Comparison of ENCODE assay signal across 31 cellular contexts in genomic region chr5:36904677-36905076, GRCh38. TPM values are rescaled to one million over a fixed set of nuclear protein-coding genes. Genes with fewer than 3 reads are reported as not detected.
DNase-seq lines count a peak whose midpoint lies in the region; ATAC-seq, FAIRE-seq and TF ChIP-seq lines count a peak whose summit lies in the region.
"Had no signal": no experiment of that assay in that cellular context is flagged by ENCODE, and none has a peak within 500 bp of the region (broad histone marks: within the 10 kb centered on the region; RNA-seq: fewer than 3 reads in every experiment).

No MANE protein-coding gene starts in this region.

- H3K36me3 ChIP-seq in esophagus squamous epithelium = no peaks in the 10 kb centered on the region
- H3K36me3 ChIP-seq: colonic mucosa, sigmoid colon, tibial artery had no signal

- TF ChIP-seq CTCF in esophagus squamous epithelium (IDR thresholded peaks at IDR 0.05) = no peak

- peak overlapping the region; percentile 4 for H3K27ac Mint-ChIP-seq in activated naive CD8-positive, alpha-beta T cell
- H3K27ac Mint-ChIP-seq in activated naive CD8-positive, alpha-beta T cell treated with anti-CD3 and anti-CD28 coated beads for 36 hours = no peak overlapping the region
- no peak overlapping the region for H3K27ac Mint-ChIP-seq in activated T-helper 17 cell treated with anti-CD3 and anti-CD28 coated beads, Interleukin-2, amount 50 U/mL, for 72 hours
- no peak overlapping the region for H3K27ac Mint-ChIP-seq in natural killer cell treated with Interleukin-12 subunit alpha and Interleukin-12 subunit beta and Interleukin-15 and Interleukin-18, amount 100 ng/mL, for 72 hours
- H3K27ac Mint-ChIP-seq: activated naive CD4-positive, alpha-beta T cell treated with anti-CD3 and anti-CD28 coated beads for 36 hours; activated T-cell treated with anti-CD3 and anti-CD28 coated beads, Interleukin-2, amount 50 U/mL, for 24 hours; progenitor cell of endocrine pancreas; T-helper 2 cell treated with Interferon-gamma antibody and Interleukin-4, amounts not matched to agents 5 μg/mL and 100 μg/mL, for 36 hours had no signal

- no peak for TF ChIP-seq POLR2A in H54 (IDR thresholded peaks at IDR 0.05; ENCODE audit: low read depth, low read length)
- no peak for TF ChIP-seq POLR2A in esophagus squamous epithelium (IDR thresholded peaks at IDR 0.05)

- peaks cover 11% of the 10 kb centered on the region for H3K9me3 Mint-ChIP-seq in activated naive CD8-positive, alpha-beta T cell (ENCODE audit: low read depth)
- peaks cover 16% of the 10 kb centered on the region for H3K9me3 Mint-ChIP-seq in activated naive CD8-positive, alpha-beta T cell treated with anti-CD3 and anti-CD28 coated beads for 36 hours
- no peaks in the 10 kb centered on the region for H3K9me3 Mint-ChIP-seq in activated T-helper 17 cell treated with anti-CD3 and anti-CD28 coated beads, Interleukin-2, amount 50 U/mL, for 72 hours
- H3K9me3 Mint-ChIP-seq in natural killer cell treated with Interleukin-12 subunit alpha and Interleukin-12 subunit beta and Interleukin-15 and Interleukin-18, amount 100 ng/mL, for 72 hours = peaks cover 5% of the 10 kb centered on the region

- 85 to 91% methylated on average over 2 of the region's 2 CpGs for WGBS in esophagus squamous epithelium, 2 donors

- FAIRE-seq in H54 (lab: Jason Lieb, UNC) = peak; percentile 74
- FAIRE-seq: A549, islet of Langerhans had no signal

- H3K4me3 Mint-ChIP-seq in activated naive CD8-positive, alpha-beta T cell = peak overlapping the region; percentile 3
- H3K4me3 Mint-ChIP-seq in activated naive CD8-positive, alpha-beta T cell treated with anti-CD3 and anti-CD28 coated beads for 36 hours = no peak overlapping the region
- no peak overlapping the region for H3K4me3 Mint-ChIP-seq in activated T-helper 17 cell treated with anti-CD3 and anti-CD28 coated beads, Interleukin-2, amount 50 U/mL, for 72 hours
- peak overlapping the region; percentile 15 for H3K4me3 Mint-ChIP-seq in natural killer cell treated with Interleukin-12 subunit alpha and Interleukin-12 subunit beta and Interleukin-15 and Interleukin-18, amount 100 ng/mL, for 72 hours
- H3K4me3 Mint-ChIP-seq: activated naive CD4-positive, alpha-beta T cell treated with anti-CD3 and anti-CD28 coated beads for 36 hours; activated T-cell treated with anti-CD3 and anti-CD28 coated beads, Interleukin-2, amount 50 U/mL, for 24 hours; T-helper 2 cell treated with Interferon-gamma antibody and Interleukin-4, amounts not matched to agents 5 μg/mL and 100 μg/mL, for 36 hours had no signal

- H3K27me3 ChIP-seq in esophagus squamous epithelium = no peaks in the 10 kb centered on the region
- H3K27me3 ChIP-seq: colonic mucosa, sigmoid colon, tibial artery had no signal

- intact Hi-C loops in esophagus squamous epithelium (cut with DNase I) = no loop called here

- no peaks in the 10 kb centered on the region for H3K27me3 Mint-ChIP-seq in activated naive CD8-positive, alpha-beta T cell
- H3K27me3 Mint-ChIP-seq in activated naive CD8-positive, alpha-beta T cell treated with anti-CD3 and anti-CD28 coated beads for 36 hours = no peaks in the 10 kb centered on the region
- H3K27me3 Mint-ChIP-seq in activated T-helper 17 cell treated with anti-CD3 and anti-CD28 coated beads, Interleukin-2, amount 50 U/mL, for 72 hours = no peaks in the 10 kb centered on the region
- H3K27me3 Mint-ChIP-seq in natural killer cell treated with Interleukin-12 subunit alpha and Interleukin-12 subunit beta and Interleukin-15 and Interleukin-18, amount 100 ng/mL, for 72 hours = no peaks in the 10 kb centered on the region
- H3K27me3 Mint-ChIP-seq: activated T-cell treated with anti-CD3 and anti-CD28 coated beads, Interleukin-2, amount 50 U/mL, for 24 hours; progenitor cell of endocrine pancreas had no signal

- peaks cover 77% of the 10 kb centered on the region for H3K4me1 Mint-ChIP-seq in activated naive CD8-positive, alpha-beta T cell (ENCODE audit: low read depth)
- H3K4me1 Mint-ChIP-seq in activated naive CD8-positive, alpha-beta T cell treated with anti-CD3 and anti-CD28 coated beads for 36 hours = peaks cover 47% of the 10 kb centered on the region
- peaks cover 38% of the 10 kb centered on the region for H3K4me1 Mint-ChIP-seq in activated T-helper 17 cell treated with anti-CD3 and anti-CD28 coated beads, Interleukin-2, amount 50 U/mL, for 72 hours
- H3K4me1 Mint-ChIP-seq in natural killer cell treated with Interleukin-12 subunit alpha and Interleukin-12 subunit beta and Interleukin-15 and Interleukin-18, amount 100 ng/mL, for 72 hours (ENCODE audit: low read depth in 2 of 2) = peaks cover 47 to 52% of the 10 kb centered on the region in 2 donors

- H3K27ac ChIP-seq in esophagus squamous epithelium = no peak overlapping the region
- H3K27ac ChIP-seq: A549, colonic mucosa, HL-60, KMS-11, sigmoid colon, tibial artery had no signal

- ATAC-seq in activated T-helper 17 cell treated with anti-CD3 and anti-CD28 coated beads, Interleukin-2, amount 50 U/mL, for 72 hours (replicated peaks) = peak; percentile 58
- no peak for ATAC-seq in natural killer cell treated with Interleukin-12 subunit alpha and Interleukin-12 subunit beta and Interleukin-15 and Interleukin-18, amount 100 ng/mL, for 72 hours
- ATAC-seq: A549, left lobe of liver had no signal

- H3K4me1 ChIP-seq in esophagus squamous epithelium = peaks cover 0 to 54% (median 4%) of the 10 kb centered on the region in 3 donors
- H3K4me1 ChIP-seq: colonic mucosa had no signal

- H3K36me3 Mint-ChIP-seq in activated naive CD8-positive, alpha-beta T cell = peaks cover 9% of the 10 kb centered on the region
- H3K36me3 Mint-ChIP-seq in activated naive CD8-positive, alpha-beta T cell treated with anti-CD3 and anti-CD28 coated beads for 36 hours = peaks cover 34% of the 10 kb centered on the region
- no peaks in the 10 kb centered on the region for H3K36me3 Mint-ChIP-seq in activated T-helper 17 cell treated with anti-CD3 and anti-CD28 coated beads, Interleukin-2, amount 50 U/mL, for 72 hours (ENCODE audit: low read depth)
- peaks cover 7% of the 10 kb centered on the region for H3K36me3 Mint-ChIP-seq in natural killer cell treated with Interleukin-12 subunit alpha and Interleukin-12 subunit beta and Interleukin-15 and Interleukin-18, amount 100 ng/mL, for 72 hours

- H3K4me3 ChIP-seq in esophagus squamous epithelium = no peak overlapping the region
- H3K4me3 ChIP-seq: A549, colonic mucosa, sigmoid colon, tibial artery had no signal

- no peaks in the 10 kb centered on the region for H3K9me3 ChIP-seq in esophagus squamous epithelium
- H3K9me3 ChIP-seq: colonic mucosa, sigmoid colon, tibial artery had no signal

- DNase-seq in activated naive CD8-positive, alpha-beta T cell treated with anti-CD3 and anti-CD28 coated beads for 36 hours = no peak
- DNase-seq in H54 (ENCODE audit: insufficient read length, low spot score) = no peak
- DNase-seq in natural killer cell treated with Interleukin-12 subunit alpha and Interleukin-12 subunit beta and Interleukin-15 and Interleukin-18, amount 100 ng/mL, for 72 hours (ENCODE audit: low spot score) = no peak
- DNase-seq in DMS153 (lab: John Stamatoyannopoulos, UW) = no peak
- DNase-seq in esophagus squamous epithelium (lab: John Stamatoyannopoulos, UW) = no peak
- DNase-seq in NCI-H1092 (lab: John Stamatoyannopoulos, UW) = no peak
- DNase-seq: activated CD8-positive, alpha-beta memory T cell treated with anti-CD3 and anti-CD28 coated beads for 24 hours; activated naive CD4-positive, alpha-beta T cell treated with anti-CD3 and anti-CD28 coated beads for 36 hours; activated T-cell treated with anti-CD3 and anti-CD28 coated beads, Interleukin-2, amount 50 U/mL, for 24 hours; aorta; colonic mucosa; DMS 273 treated with DMSO at 0.1 percent for 48 hours; effector CD4-positive, alpha-beta T cell; mesenchymal stem cell; MV-4-11; NCI-H146; NCI-H345; Right ventricle myocardium superior; sigmoid colon; stimulated activated CD4-positive, alpha-beta T cell treated with anti-CD3 and anti-CD28 coated beads, Interleukin-12 subunit alpha, Interleukin-12 subunit beta, amount 100 ng/mL, for 4 hours; stimulated activated CD4-positive, alpha-beta T cell treated with anti-CD3 and anti-CD28 coated beads, Interleukin-2, amount 100 ng/mL, for 48 hours; tibial artery had no signal

RNA-seq across cellular contexts. Expression of gene NIPBL, which starts 28.1 kb away (rescaled TPM):
- 10 to 100 TPM; 39.8 to 42.1 TPM for total RNA-seq in activated naive CD8-positive, alpha-beta T cell treated with anti-CD3 and anti-CD28 coated beads for 36 hours
- 10 to 100 TPM; 48.3 to 50.9 TPM for total RNA-seq in activated T-helper 17 cell treated with anti-CD3 and anti-CD28 coated beads, Interleukin-2, amount 50 U/mL, for 72 hours
- 10 to 100 TPM; 56.8 to 71.2 TPM for total RNA-seq in natural killer cell treated with Interleukin-12 subunit alpha and Interleukin-12 subunit beta and Interleukin-15 and Interleukin-18, amount 100 ng/mL, for 72 hours
- total RNA-seq in esophagus squamous epithelium = 10 to 100 TPM; 19.4 to 50.0 (median 31.3) TPM

Comparison
In these comparisons a context has a peak if more than half of its experiments do, and no peak if none do; other contexts are left out.
1. H3K4me3 Mint-ChIP-seq: peak in activated naive CD8-positive, alpha-beta T cell (single experiment) and natural killer cell treated with Interleukin-12 subunit alpha and Interleukin-12 subunit beta and Interleukin-15 and Interleukin-18, amount 100 ng/mL, for 72 hours (single experiment); none in activated naive CD8-positive, alpha-beta T cell treated with anti-CD3 and anti-CD28 coated beads for 36 hours (single experiment) and activated T-helper 17 cell treated with anti-CD3 and anti-CD28 coated beads, Interleukin-2, amount 50 U/mL, for 72 hours (single experiment).